1 cellular context compared by ENCODE assay signal in the genomic region with DNA sequence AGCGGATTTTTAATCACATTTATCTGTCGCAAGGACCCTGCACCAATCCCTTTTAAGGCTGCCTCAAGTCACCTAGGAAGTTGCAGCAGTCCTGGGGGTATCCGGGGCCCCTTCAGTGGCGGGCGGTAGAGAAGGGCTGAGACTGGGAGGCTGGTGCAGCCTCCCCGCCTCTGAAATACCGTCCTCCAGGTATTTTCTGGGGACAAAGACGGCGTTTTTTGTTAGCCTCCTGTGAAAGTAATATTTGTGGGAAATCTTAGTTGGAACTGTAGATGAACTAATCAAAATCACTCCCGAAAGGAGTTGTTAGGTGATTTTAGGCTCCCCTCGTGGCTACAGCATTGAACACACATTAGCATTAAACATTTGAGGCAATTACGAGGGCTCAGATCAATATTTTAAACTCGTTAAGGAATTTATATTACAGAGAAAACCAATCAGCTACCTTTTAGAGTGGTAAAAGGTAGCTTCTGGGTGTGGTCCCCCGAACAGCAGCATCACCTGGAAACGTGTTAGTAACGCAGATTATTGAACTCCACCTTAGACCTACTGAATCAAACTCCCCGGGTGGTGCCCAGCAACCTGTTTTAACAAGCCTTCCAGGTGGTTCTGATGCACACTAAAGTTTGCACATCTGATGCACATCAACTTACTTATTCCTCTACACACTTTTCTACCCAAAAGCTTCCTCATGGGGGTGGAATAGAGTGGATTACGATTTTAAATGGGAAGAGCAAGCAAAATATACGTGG.
TF ChIP-seq lines count a peak whose summit lies in the region.

No MANE protein-coding gene starts in this region.

TF ChIP-seq in H1, 55 proteins besides CTCF, POLR2A, EP300 and RAD21:
- TF ChIP-seq SIRT6 (IDR thresholded peaks at IDR 0.05; ENCODE audit: low read length) (no peak), YY1 (IDR thresholded peaks at IDR 0.05; ENCODE audit: low read depth, low read length) (no peak), SRF (IDR thresholded peaks at IDR 0.05; ENCODE audit: low read depth, low read length) (0 out of 2 replicates have a peak, but pooled peaks have one; percentile 22), KDM4A (IDR thresholded peaks at IDR 0.05; ENCODE audit: low read depth, low read length, severe bottlenecking) (peak; percentile 22), EZH2 (IDR thresholded peaks at IDR 0.05; ENCODE audit: low read depth, low read length, severe bottlenecking) (no peak), TAF7 (optimal IDR thresholded peaks at IDR 0.05; ENCODE audit: borderline replicate concordance, low read depth, low read length) (peak; percentile 12)
TF ChIP-seq in H1: peak in this region for 3.
